20 cellular contexts compared by ENCODE assay signal in genomic region chr5:172599204-172599567, GRCh38.
"Had no signal": no experiment of that assay in that cellular context is flagged by ENCODE, and none has a peak within 500 bp of the region (broad histone marks: within the 10 kb centered on the region; RNA-seq: fewer than 3 reads in every experiment).

No MANE protein-coding gene starts in this region.

- H3K9me3 ChIP-seq: mucosa of descending colon, ovary, right lobe of liver, spleen, tibial artery, upper lobe of left lung, vagina had no signal

- H3K36me3 Mint-ChIP-seq: immature natural killer cell; natural killer cell; neural progenitor cell; stimulated activated memory B cell treated with anti-CD40 and anti-IgM and Interleukin-4, amounts not matched to agents 10 μg/mL and 1 μg/mL and 100 μg/mL, for 72 hours had no signal

- DNase-seq: effector CD4-positive, alpha-beta T cell; immature natural killer cell; mucosa of descending colon; natural killer cell; nucleus accumbens; spleen; stimulated activated CD4-positive, alpha-beta T cell treated with anti-CD3 and anti-CD28 coated beads, Interleukin-15, amount 100 ng/mL, for 24 hours; stimulated activated CD4-positive, alpha-beta T cell treated with anti-CD3 and anti-CD28 coated beads, Interleukin-1b, Interleukin-23, amount 100 ng/mL, for 48 hours; stimulated activated CD4-positive, alpha-beta T cell treated with anti-CD3 and anti-CD28 coated beads, Interleukin-4, amount 100 ng/mL, for 24 hours; tibial artery; upper lobe of left lung had no signal

- H3K4me1 ChIP-seq: right lobe of liver, spleen, upper lobe of left lung had no signal

- H3K27me3 ChIP-seq: neural progenitor cell, ovary, right lobe of liver, tibial artery, upper lobe of left lung, vagina had no signal

- H3K4me3 ChIP-seq: coronary artery, mucosa of descending colon, neural progenitor cell, ovary, right lobe of liver, spleen, tibial artery, upper lobe of left lung, vagina had no signal

- H3K4me3 Mint-ChIP-seq: immature natural killer cell; natural killer cell; neural progenitor cell; stimulated activated memory B cell treated with anti-CD40 and anti-IgM and Interleukin-4, amounts not matched to agents 10 μg/mL and 1 μg/mL and 100 μg/mL, for 72 hours; stimulated activated naive CD8-positive, alpha-beta T cell treated with anti-CD3 and anti-CD28 coated beads, Interleukin-15, Interleukin-2, amounts not matched to agents 100 ng/mL and 50 ng/mL, for 24 hours had no signal

- H3K9ac ChIP-seq: neural progenitor cell had no signal

- H3K27me3 Mint-ChIP-seq: stimulated activated naive CD8-positive, alpha-beta T cell treated with anti-CD3 and anti-CD28 coated beads, Interleukin-15, Interleukin-2, amounts not matched to agents 100 ng/mL and 50 ng/mL, for 24 hours had no signal

- H3K4me1 Mint-ChIP-seq: immature natural killer cell; natural killer cell; stimulated activated memory B cell treated with anti-CD40 and anti-IgM and Interleukin-4, amounts not matched to agents 10 μg/mL and 1 μg/mL and 100 μg/mL, for 72 hours had no signal

- H3K9me3 Mint-ChIP-seq: immature natural killer cell; natural killer cell; stimulated activated naive CD8-positive, alpha-beta T cell treated with anti-CD3 and anti-CD28 coated beads, Interleukin-15, Interleukin-2, amounts not matched to agents 100 ng/mL and 50 ng/mL, for 24 hours had no signal

- H3K27ac ChIP-seq: neural progenitor cell, ovary, right lobe of liver, spleen, upper lobe of left lung had no signal

- H3K27ac Mint-ChIP-seq: immature natural killer cell; natural killer cell; neural progenitor cell; progenitor cell of endocrine pancreas; stimulated activated memory B cell treated with anti-CD40 and anti-IgM and Interleukin-4, amounts not matched to agents 10 μg/mL and 1 μg/mL and 100 μg/mL, for 72 hours; stimulated activated naive CD8-positive, alpha-beta T cell treated with anti-CD3 and anti-CD28 coated beads, Interleukin-15, Interleukin-2, amounts not matched to agents 100 ng/mL and 50 ng/mL, for 24 hours had no signal

- H3K36me3 ChIP-seq: neural progenitor cell, ovary, right lobe of liver, spleen, tibial artery, upper lobe of left lung, vagina had no signal

- ATAC-seq: esophagus mucosa; mucosa of descending colon; natural killer cell; right lobe of liver; stimulated activated memory B cell treated with anti-CD40 and anti-IgM and Interleukin-4, amounts not matched to agents 10 μg/mL and 1 μg/mL and 100 μg/mL, for 72 hours had no signal
